21 cellular contexts compared by ENCODE assay signal in the genomic region with DNA sequence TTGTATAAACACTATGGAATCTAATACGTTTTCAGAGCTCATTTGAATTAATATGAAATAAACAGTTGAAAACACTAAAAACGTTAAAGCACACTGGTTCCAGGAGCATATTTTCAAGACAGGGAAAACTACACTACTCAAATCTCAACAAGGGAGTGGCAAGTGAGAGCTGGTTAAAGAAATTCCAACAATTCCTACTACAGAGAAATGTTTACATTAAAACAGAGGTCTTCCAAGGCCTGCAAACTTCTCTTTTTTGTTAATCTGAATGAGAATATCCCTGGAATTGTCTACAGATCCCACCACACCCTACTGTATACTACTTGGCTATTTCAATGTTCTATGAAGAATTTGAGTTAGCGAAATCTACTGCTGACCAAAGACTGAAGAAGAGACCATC.
"Had no signal": no experiment of that assay in that cellular context is flagged by ENCODE, and none has a peak within 500 bp of the region (broad histone marks: within the 10 kb centered on the region; RNA-seq: fewer than 3 reads in every experiment).

No MANE protein-coding gene starts in this region.

- H3K4me3 ChIP-seq: adrenal gland, body of pancreas, coronary artery, esophagus squamous epithelium, gastrocnemius medialis, heart right ventricle, tibial artery had no signal

- H3K27me3 ChIP-seq: adrenal gland, body of pancreas, esophagus squamous epithelium, gastrocnemius medialis, heart right ventricle, neutrophil, tibial artery had no signal

- H3K27ac ChIP-seq: adrenal gland, body of pancreas, coronary artery, esophagus squamous epithelium, gastrocnemius medialis, heart right ventricle, neutrophil, tibial artery had no signal

- FAIRE-seq: endothelial cell of umbilical vein, urothelium cell line had no signal

- H3K9me3 ChIP-seq: adrenal gland, body of pancreas, esophagus squamous epithelium, gastrocnemius medialis, neutrophil, tibial artery had no signal

- DNase-seq: activated CD4-positive, alpha-beta T cell treated with anti-CD3 and anti-CD28 coated beads, Interleukin-2, amount 50 U/mL, for 4 hours; activated CD4-positive, CD25-positive, alpha-beta regulatory T cell treated with anti-CD3 and anti-CD28 coated beads, Interleukin-2, amount 50 U/mL, for 72 hours; activated naive CD4-positive, alpha-beta T cell treated with anti-CD3 and anti-CD28 coated beads for 36 hours; adrenal gland; body of pancreas; caudate nucleus; effector CD8-positive, alpha-beta T cell; esophagus squamous epithelium; gastrocnemius medialis; heart right ventricle; islet precursor cell; mammary epithelial cell; natural killer cell; posterior cingulate gyrus; retina; tibial artery had no signal

- ATAC-seq: body of pancreas; gastrocnemius medialis; heart right ventricle; natural killer cell; stimulated activated memory B cell treated with anti-CD40 and anti-IgM and Interleukin-4, amounts not matched to agents 10 μg/mL and 1 μg/mL and 100 μg/mL, for 72 hours had no signal

- H3K4me1 ChIP-seq: adrenal gland, body of pancreas, esophagus squamous epithelium, gastrocnemius medialis had no signal

- H3K36me3 ChIP-seq: adrenal gland, esophagus squamous epithelium, gastrocnemius medialis, heart right ventricle, neutrophil, tibial artery had no signal
